Comparison of ENCODE assay signal across 20 cellular contexts in the genomic region with DNA sequence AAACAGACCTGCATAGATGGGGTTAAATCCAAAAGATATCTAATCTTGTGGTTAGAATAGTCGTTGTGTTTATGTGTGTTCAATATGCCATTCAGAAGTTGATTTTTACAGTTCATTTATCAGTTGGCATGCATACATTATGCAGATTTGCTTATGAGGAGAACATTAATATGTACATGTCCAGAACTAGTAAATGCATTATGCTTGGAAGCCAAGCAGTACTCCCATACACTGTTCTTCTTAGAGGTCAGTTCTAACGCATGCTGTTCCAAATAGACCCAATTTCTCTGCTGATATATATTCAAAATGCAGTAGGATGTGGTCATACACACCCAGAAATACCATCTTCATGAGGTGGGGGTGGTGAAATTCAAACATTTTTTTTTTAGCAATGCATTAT. TPM values are rescaled to one million over a fixed set of nuclear protein-coding genes. Genes with fewer than 3 reads are reported as not detected.
"Had no signal": no experiment of that assay in that cellular context is flagged by ENCODE, and none has a peak within 500 bp of the region (broad histone marks: within the 10 kb centered on the region; RNA-seq: fewer than 3 reads in every experiment).

No MANE protein-coding gene starts in this region.

- H3K27ac Mint-ChIP-seq: activated naive CD4-positive, alpha-beta T cell treated with anti-CD3 and anti-CD28 coated beads for 36 hours; nephron progenitor cell; stimulated activated naive CD8-positive, alpha-beta T cell treated with anti-CD3 and anti-CD28 coated beads, Interleukin-15, amount 100 ng/mL, for 72 hours; T-helper 1 cell treated with Interleukin-12 subunit alpha and Interleukin-12 subunit beta and Interleukin-4 antibody, amounts not matched to agents 30 μg/mL and 1 μg/mL, for 36 hours had no signal

- H3K4me1 Mint-ChIP-seq: stimulated activated naive CD8-positive, alpha-beta T cell treated with anti-CD3 and anti-CD28 coated beads, Interleukin-15, amount 100 ng/mL, for 72 hours had no signal

- H3K27me3 ChIP-seq: body of pancreas, gastroesophageal sphincter, right lobe of liver, upper lobe of left lung had no signal

- ATAC-seq: activated T-cell treated with anti-CD3 and anti-CD28 coated beads, Interleukin-2, amount 50 U/mL, for 4 hours; body of pancreas; psoas muscle; stimulated activated naive CD8-positive, alpha-beta T cell treated with anti-CD3 and anti-CD28 coated beads, Interleukin-15, amount 100 ng/mL, for 72 hours had no signal

- H3K9me3 Mint-ChIP-seq: activated naive CD4-positive, alpha-beta T cell treated with anti-CD3 and anti-CD28 coated beads for 36 hours; nephron progenitor cell; stimulated activated naive CD8-positive, alpha-beta T cell treated with anti-CD3 and anti-CD28 coated beads, Interleukin-15, amount 100 ng/mL, for 72 hours; T-helper 1 cell treated with Interleukin-12 subunit alpha and Interleukin-12 subunit beta and Interleukin-4 antibody, amounts not matched to agents 30 μg/mL and 1 μg/mL, for 36 hours had no signal

- H3K4me3 Mint-ChIP-seq: activated naive CD4-positive, alpha-beta T cell treated with anti-CD3 and anti-CD28 coated beads for 36 hours; activated T-cell treated with anti-CD3 and anti-CD28 coated beads, Interleukin-2, amount 50 U/mL, for 4 hours; stimulated activated naive CD8-positive, alpha-beta T cell treated with anti-CD3 and anti-CD28 coated beads, Interleukin-15, amount 100 ng/mL, for 72 hours; T-helper 1 cell treated with Interleukin-12 subunit alpha and Interleukin-12 subunit beta and Interleukin-4 antibody, amounts not matched to agents 30 μg/mL and 1 μg/mL, for 36 hours had no signal

- H3K36me3 ChIP-seq: gastroesophageal sphincter, right lobe of liver, upper lobe of left lung had no signal

- H3K4me1 ChIP-seq: psoas muscle, right lobe of liver had no signal

- H3K4me3 ChIP-seq: body of pancreas had no signal

- H3K9me3 ChIP-seq: body of pancreas, gastroesophageal sphincter, psoas muscle, right lobe of liver, upper lobe of left lung had no signal

- DNase-seq: activated CD4-positive, alpha-beta T cell treated with anti-CD3 and anti-CD28 coated beads, Interleukin-2, amount 50 U/mL, for 1 hour; activated CD4-positive, CD25-positive, alpha-beta regulatory T cell treated with anti-CD3 and anti-CD28 coated beads, Interleukin-2, amount 50 U/mL, for 72 hours; activated CD8-positive, alpha-beta memory T cell treated with anti-CD3 and anti-CD28 coated beads, Interleukin-2, amount 50 U/mL, for 4 hours; activated naive CD4-positive, alpha-beta T cell treated with anti-CD3 and anti-CD28 coated beads for 36 hours; activated T-cell treated with anti-CD3 and anti-CD28 coated beads, Interleukin-2, amount 50 U/mL, for 4 hours; body of pancreas; central memory CD4-positive, alpha-beta T cell; islet precursor cell; psoas muscle; right lobe of liver; small intestine; stimulated activated CD4-positive, alpha-beta T cell treated with anti-CD3 and anti-CD28 coated beads, Interleukin-15, amount 100 ng/mL, for 24 hours; stimulated activated CD4-positive, alpha-beta T cell treated with anti-CD3 and anti-CD28 coated beads, Interleukin-2, amount 100 ng/mL, for 48 hours; stimulated activated naive CD8-positive, alpha-beta T cell treated with anti-CD3 and anti-CD28 coated beads, Interleukin-15, amount 100 ng/mL, for 72 hours; upper lobe of left lung had no signal

- H3K27ac ChIP-seq: body of pancreas, coronary artery, gastroesophageal sphincter, psoas muscle, right lobe of liver, upper lobe of left lung had no signal

RNA-seq across cellular contexts. Expression of a gene that starts 1.0 kb away (rescaled TPM):
- total RNA-seq: activated naive CD4-positive, alpha-beta T cell treated with anti-CD3 and anti-CD28 coated beads for 36 hours; osteocyte had no signal
